In the genomic region with DNA sequence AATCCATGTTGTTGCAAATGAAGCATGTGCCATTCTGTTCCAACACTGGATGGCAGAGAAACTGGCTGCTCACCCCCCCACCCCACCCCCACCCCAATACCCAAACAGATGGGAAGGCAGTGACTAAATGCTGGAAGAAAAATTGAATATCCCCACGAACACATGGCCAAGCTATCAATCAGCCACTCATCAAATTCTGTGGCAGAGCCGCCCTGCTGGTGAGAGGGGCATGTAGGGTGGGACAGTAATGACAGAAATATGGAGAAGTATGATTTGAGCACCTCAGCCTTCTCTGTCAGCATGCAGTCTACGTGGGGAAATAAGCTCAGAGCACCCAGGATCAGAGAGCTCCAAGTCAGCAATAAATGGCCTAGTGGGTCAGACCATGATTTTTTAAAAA, we compare ENCODE assay signal across 20 cellular contexts. TPM values are rescaled to one million over a fixed set of nuclear protein-coding genes. Genes with fewer than 3 reads are reported as not detected.
DNase-seq lines count a peak whose midpoint lies in the region; ATAC-seq, FAIRE-seq and TF ChIP-seq lines count a peak whose summit lies in the region.
"Had no signal": no experiment of that assay in that cellular context is flagged by ENCODE, and none has a peak within 500 bp of the region (broad histone marks: within the 10 kb centered on the region; RNA-seq: fewer than 3 reads in every experiment).

No MANE protein-coding gene starts in this region.

- H3K9ac ChIP-seq in H1 (replicated peaks in 1 of 4; ENCODE audit: extremely low read depth in 1 of 4, low read depth in 3 of 4, low read length in 3 of 4) (no peak overlapping the region), colonic mucosa (ENCODE audit: low read depth in 2 of 2, low read length in 2 of 2) (no peak overlapping the region)
- H3K9ac ChIP-seq: GM23248, KMS-11 had no signal

- TF ChIP-seq POLR2A in H1 (IDR thresholded peaks at IDR 0.05; ENCODE audit: control extremely low read depth in 1 of 2, low read depth in 2 of 2, low read length in 2 of 2) (no peak), uterus (IDR thresholded peaks at IDR 0.05) (no peak)

- no peak overlapping the region for H3K27ac ChIP-seq in H1 (ENCODE audit: low read depth, low read length)
- H3K27ac ChIP-seq in uterus = peak overlapping the region; percentile 12 to 59
- H3K27ac ChIP-seq in lower lobe of right lung = no peak overlapping the region
- no peak overlapping the region for H3K27ac ChIP-seq in colonic mucosa
- H3K27ac ChIP-seq: GM23248, KMS-11, Peyer's patch had no signal

- H3K14ac ChIP-seq in H1 (ENCODE audit: insufficient read length) = no peak overlapping the region

- CTCF ChIA-PET in HEK293T (lab: Yijun Ruan, JAX) = interaction anchor here (0.6 to 1.0 kb wide), 4 partner anchors 18 to 186 kb away, joined by 3 read pairs; no protein-coding TSS in a partner anchor
- CTCF ChIA-PET in H1 (lab: Charles Lee; ENCODE audit: partially characterized antibody) = interaction anchor here (0.7 to 3.7 kb wide), 15 partner anchors 11 to 355 kb away, joined by 3 to 22 read pairs (median 5); no protein-coding TSS in a partner anchor
- CTCF ChIA-PET in activated CD4-positive, alpha-beta memory T cell treated with anti-CD3 and anti-CD28 coated beads, Interleukin-2, amount 10 ng/mL, durations not matched to agents 7 days and 5 days (lab: Charles Lee) = interaction anchor here (0.7 kb wide), 1 partner anchor 1332 kb away, joined by 4 read pairs; no protein-coding TSS in a partner anchor

- no peak overlapping the region for H2BK20ac ChIP-seq in H1 (ENCODE audit: low read length)

- H3K36me3 ChIP-seq in H1 (ENCODE audit: control insufficient read depth in 2 of 4, insufficient read depth in 4 of 4, low read length in 3 of 4) = no peaks in the 10 kb centered on the region
- H3K36me3 ChIP-seq in uterus = no peaks in the 10 kb centered on the region
- H3K36me3 ChIP-seq in lower lobe of right lung = no peaks in the 10 kb centered on the region
- H3K36me3 ChIP-seq in colonic mucosa = no peaks in the 10 kb centered on the region
- H3K36me3 ChIP-seq: Peyer's patch had no signal

- H4K5ac ChIP-seq in H1 (ENCODE audit: insufficient read length, low read depth, low read length) = no peak overlapping the region

- no peak overlapping the region for H2AFZ ChIP-seq in H1 (ENCODE audit: low read length)
- H2AFZ ChIP-seq: GM23248 had no signal

- TF ChIP-seq CTCF in H1 (IDR thresholded peaks at IDR 0.05; ENCODE audit: control extremely low read depth in 1 of 3, insufficient read depth in 1 of 3, low read depth in 1 of 3, low read length in 3 of 3) = peak in 2 of 3 experiments; percentile 13; a peak in 2 of 4 replicates
- TF ChIP-seq CTCF in uterus (IDR thresholded peaks at IDR 0.05) = no peak
- TF ChIP-seq CTCF in lower lobe of right lung (IDR thresholded peaks at IDR 0.05) = no peak
- no peak for TF ChIP-seq CTCF in colonic mucosa (IDR thresholded peaks at IDR 0.05)

- no peak overlapping the region for H2BK15ac ChIP-seq in H1 (ENCODE audit: low read length)

- no peak for FAIRE-seq in H1 (lab: Jason Lieb, UNC)
- FAIRE-seq: GM12891 had no signal

- no peaks in the 10 kb centered on the region for H3K79me2 ChIP-seq in H1 (ENCODE audit: control insufficient read depth in 1 of 2, insufficient read depth in 2 of 2, low read length in 2 of 2)

- H3K4me1 ChIP-seq in H1 (replicated peaks in 1 of 4; ENCODE audit: control insufficient read depth in 3 of 4, insufficient read depth in 4 of 4, low read length in 3 of 4) (peaks cover 0 to 10% (median 7%) of the 10 kb centered on the region in 4 experiments; a peak in 4 of 7 replicates), uterus (no peaks in the 10 kb centered on the region), lower lobe of right lung (peaks cover 7% of the 10 kb centered on the region), colonic mucosa (no peaks in the 10 kb centered on the region)

- H3K36me3 Mint-ChIP-seq in activated CD4-positive, alpha-beta memory T cell treated with anti-CD3 and anti-CD28 coated beads, Interleukin-2, amount 10 ng/mL, durations not matched to agents 7 days and 5 days (ENCODE audit: low read depth) = no peaks in the 10 kb centered on the region

- peaks cover 9% of the 10 kb centered on the region; the same call in 1 of the 2 replicates for H3K23me2 ChIP-seq in H1 (ENCODE audit: low read depth, low read length)

- H4K20me1 ChIP-seq in H1 (replicated peaks in 1 of 2; ENCODE audit: control insufficient read depth in 1 of 2, insufficient read depth in 2 of 2, low read length in 2 of 2) = peaks cover 0 to 2% of the 10 kb centered on the region in 2 experiments

- H3K4me1 Mint-ChIP-seq in activated CD4-positive, alpha-beta memory T cell treated with anti-CD3 and anti-CD28 coated beads, Interleukin-2, amount 10 ng/mL, durations not matched to agents 7 days and 5 days = peaks cover 2% of the 10 kb centered on the region

- no peak overlapping the region for H2BK120ac ChIP-seq in H1 (replicated peaks; ENCODE audit: low read depth, low read length)

- TF ChIP-seq EP300 in H1 (IDR thresholded peaks at IDR 0.05; ENCODE audit: borderline replicate concordance in 1 of 2, low read depth in 2 of 2, low read length in 2 of 2) = no peak

- no peak overlapping the region for H3K4me2 ChIP-seq in H1 (ENCODE audit: insufficient read depth in 1 of 2, low read depth in 2 of 2, low read length in 2 of 2)
- H3K4me2 ChIP-seq: KMS-11 had no signal

- DNase-seq in HEK293T (ENCODE audit: extremely low spot score) (no peak), NCI-H446 treated with DMSO at 0.1 percent for 48 hours (lab: John Stamatoyannopoulos, UW) (peak; percentile 75), H1 (ENCODE audit: low read depth in 1 of 2, low spot score in 2 of 2) (no peak), uterus (no peak), lower lobe of right lung (no peak), colonic mucosa (no peak)
- no peak for DNase-seq in activated CD4-positive, alpha-beta memory T cell treated with anti-CD3 and anti-CD28 coated beads, Interleukin-2, amount 10 ng/mL, durations not matched to agents 7 days and 5 days
- DNase-seq: CD8-positive, alpha-beta memory T cell; DMS53; GM23248; MM.1S; NCI-H1105 treated with DMSO at 0.1 percent for 48 hours; NCI-H1930; Peyer's patch; SHP77 treated with DMSO at 0.1 percent for 48 hours had no signal

- H3K9me3 ChIP-seq in H1 (ENCODE audit: insufficient read depth in 2 of 2, low read depth in 1 of 2, low read length in 1 of 2) (no peaks in the 10 kb centered on the region), uterus (no peaks in the 10 kb centered on the region), lower lobe of right lung (no peaks in the 10 kb centered on the region), colonic mucosa (no peaks in the 10 kb centered on the region)
- H3K9me3 ChIP-seq: Peyer's patch had no signal

- H2BK5ac ChIP-seq in H1 (ENCODE audit: low read depth, low read length) = no peak overlapping the region

- H3K4ac ChIP-seq in H1 (replicated peaks; ENCODE audit: insufficient read length, low read depth, low read length) = no peak overlapping the region

- H4K91ac ChIP-seq in H1 (replicated peaks; ENCODE audit: insufficient read length, low read length) = no peak overlapping the region

- H3K18ac ChIP-seq in H1 (ENCODE audit: extremely low read depth, low read length) = no peak overlapping the region

- H3K4me3 Mint-ChIP-seq in activated CD4-positive, alpha-beta memory T cell treated with anti-CD3 and anti-CD28 coated beads, Interleukin-2, amount 10 ng/mL, durations not matched to agents 7 days and 5 days = no peak overlapping the region
- H3K4me3 Mint-ChIP-seq: CD8-positive, alpha-beta memory T cell had no signal

- H4K8ac ChIP-seq in H1 (ENCODE audit: extremely low read depth, insufficient read depth, low read length) = no peak overlapping the region

- intact Hi-C loops in uterus (cut with DNase I; ENCODE audit: low total_unique reads) (no loop called here), lower lobe of right lung (cut with DNase I) (no loop called here), colonic mucosa (cut with DNase I) (no loop called here)

- no peak for TF ChIP-seq RAD21 in H1 (IDR thresholded peaks at IDR 0.05 in 1 of 2, conservative IDR thresholded peaks at IDR 0.05 in 1 of 2; ENCODE audit: low read depth in 2 of 2, low read length in 2 of 2)

- no peak for ATAC-seq in lower lobe of right lung

- H3K23ac ChIP-seq in H1 (ENCODE audit: insufficient read length) = no peak overlapping the region

- 67% methylated on average over 3 of the region's 3 CpGs; no CpG with 5 or more reads in 1 of the 2 experiments for WGBS in H1 (ENCODE audit: extremely low coverage in 1 of 2, insufficient coverage in 1 of 2, insufficient read length in 1 of 2, insufficient replicate concordance in 2 of 2, low coverage in 1 of 2, low lambda C conversion rate in 2 of 2, missing lambda C conversion rate in 1 of 2), 2 experiments

- no peak overlapping the region for H2AK5ac ChIP-seq in H1 (ENCODE audit: low read depth, low read length)

- H3K27me3 ChIP-seq in H1 (replicated peaks in 1 of 4; ENCODE audit: control insufficient read depth in 3 of 4, extremely low read depth in 1 of 4, insufficient read depth in 3 of 4, low read length in 3 of 4) (no peaks in the 10 kb centered on the region; a peak in 1 of 7 replicates), uterus (no peaks in the 10 kb centered on the region), lower lobe of right lung (ENCODE audit: low read depth) (no peaks in the 10 kb centered on the region), colonic mucosa (no peaks in the 10 kb centered on the region)
- H3K27me3 ChIP-seq: Peyer's patch had no signal

- H3K27ac Mint-ChIP-seq in activated CD4-positive, alpha-beta memory T cell treated with anti-CD3 and anti-CD28 coated beads, Interleukin-2, amount 10 ng/mL, durations not matched to agents 7 days and 5 days = no peak overlapping the region

- no peaks in the 10 kb centered on the region for H3K9me3 Mint-ChIP-seq in activated CD4-positive, alpha-beta memory T cell treated with anti-CD3 and anti-CD28 coated beads, Interleukin-2, amount 10 ng/mL, durations not matched to agents 7 days and 5 days
- H3K9me3 Mint-ChIP-seq: CD8-positive, alpha-beta memory T cell had no signal

- POLR2A ChIA-PET in HEK293T (lab: Yijun Ruan, JAX) (no interaction called here), H1 (lab: Charles Lee; ENCODE audit: partially characterized antibody) (interaction anchor here (1.3 to 1.7 kb wide), 2 partner anchors 9 kb away, joined by 4 to 7 read pairs; no protein-coding TSS in a partner anchor)
- POLR2A ChIA-PET in activated CD4-positive, alpha-beta memory T cell treated with anti-CD3 and anti-CD28 coated beads, Interleukin-2, amount 10 ng/mL, durations not matched to agents 7 days and 5 days (lab: Charles Lee) = no interaction called here

- H3K4me3 ChIP-seq in H1 (ENCODE audit: extremely low read depth in 1 of 4, insufficient read depth in 2 of 4, low read depth in 3 of 4, low read length in 4 of 4) (no peak overlapping the region), uterus (no peak overlapping the region), lower lobe of right lung (no peak overlapping the region), colonic mucosa (no peak overlapping the region)
- H3K4me3 ChIP-seq: GM23248, Peyer's patch had no signal

- no peak overlapping the region for H3K56ac ChIP-seq in H1 (replicated peaks; ENCODE audit: insufficient read length, low read depth, low read length)

- no peaks in the 10 kb centered on the region for H3K27me3 Mint-ChIP-seq in activated CD4-positive, alpha-beta memory T cell treated with anti-CD3 and anti-CD28 coated beads, Interleukin-2, amount 10 ng/mL, durations not matched to agents 7 days and 5 days
- H3K27me3 Mint-ChIP-seq: CD8-positive, alpha-beta memory T cell had no signal

- peaks cover 4% of the 10 kb centered on the region; the same call in 1 of the 2 replicates for H3K79me1 ChIP-seq in H1 (ENCODE audit: low read depth, low read length)

- no peak overlapping the region for H2BK12ac ChIP-seq in H1 (ENCODE audit: low read depth, low read length)

RNA-seq across cellular contexts. Expression of a gene that starts 34.1 kb away (rescaled TPM):
- 0.78 and 1.1 TPM in 2 replicates for total RNA-seq in H1 (2021; fragmentation: NEBNext Ultra II Directional; extraction: Animal tissue kit (Norgen Biotek cat#: 25700))
- 2.8 and 4.0 TPM in 2 replicates for polyA plus RNA-seq in H1 (2011; rRNA removed)
- 1.6 TPM for polyA plus RNA-seq in H1 (2011; cell fraction: cytosol; rRNA removed)
- 2.0 TPM for polyA plus RNA-seq in H1 (2011; cell fraction: nucleus; rRNA removed)
- 1.4 to 3.3 TPM (median 2.5 TPM) in 4 replicates for polyA plus RNA-seq in H1 (2012, experiment 1 of 2)
- 2.1 TPM for polyA plus RNA-seq in H1 (2012, experiment 2 of 2)
- polyA plus RNA-seq in H1 (2013, experiment 1 of 2) = 1.8 TPM
- polyA plus RNA-seq in H1 (2013, experiment 2 of 2) = 2.0 TPM
- 1.0 and 2.9 TPM in 2 replicates for polyA minus RNA-seq in H1 (2011; rRNA and poly(A)+ RNA removed)
- not detected for polyA minus RNA-seq in H1 (2011; cell fraction: cytosol; rRNA and poly(A)+ RNA removed)
- 0.50 TPM for polyA minus RNA-seq in H1 (2011; cell fraction: nucleus; rRNA and poly(A)+ RNA removed)
- total RNA-seq in uterus (not detected), lower lobe of right lung (not detected), colonic mucosa (not detected)
- total RNA-seq in activated CD4-positive, alpha-beta memory T cell treated with anti-CD3 and anti-CD28 coated beads, Interleukin-2, amount 10 ng/mL, durations not matched to agents 7 days and 5 days = not detected
- total RNA-seq: CD8-positive, alpha-beta memory T cell; GM23248; Peyer's patch; T-helper 2 cell treated with Interferon-gamma antibody and Interleukin-4, amounts not matched to agents 100 ng/mL and 5 ng/mL, for 36 hours had no signal
- polyA plus RNA-seq: AG04450; BJ; CD8-positive, alpha-beta memory T cell; GM23248 had no signal

RNA-seq across cellular contexts. Expression of a gene that starts 52.5 kb away (rescaled TPM):
- total RNA-seq in H1 (2021; fragmentation: NEBNext Ultra II Directional; extraction: Animal tissue kit (Norgen Biotek cat#: 25700)) = 0.13 and 0.19 TPM in 2 replicates
- 0.23 and 0.28 TPM in 2 replicates for polyA plus RNA-seq in H1 (2011; rRNA removed)
- 0.09 TPM for polyA plus RNA-seq in H1 (2011; cell fraction: cytosol; rRNA removed)
- polyA plus RNA-seq in H1 (2011; cell fraction: nucleus; rRNA removed) = 0.17 TPM
- polyA plus RNA-seq in H1 (2012, experiment 1 of 2) = 0.17 to 0.28 TPM (median 0.20 TPM) in 4 replicates
- 0.34 TPM for polyA plus RNA-seq in H1 (2012, experiment 2 of 2)
- polyA plus RNA-seq in H1 (2013, experiment 1 of 2) = 0.32 TPM
- polyA plus RNA-seq in H1 (2013, experiment 2 of 2) = 0.28 TPM
- 0.16 and 0.20 TPM in 2 replicates for polyA minus RNA-seq in H1 (2011; rRNA and poly(A)+ RNA removed)
- not detected for polyA minus RNA-seq in H1 (2011; cell fraction: cytosol; rRNA and poly(A)+ RNA removed)
- polyA minus RNA-seq in H1 (2011; cell fraction: nucleus; rRNA and poly(A)+ RNA removed) = 0.10 TPM
- total RNA-seq in uterus (100 to 1,000 TPM in 1 of 4 donors, 10 to 100 TPM in 2, 1 to 10 TPM in 1; 6.2 to 117 (median 56.6) TPM), lower lobe of right lung (47.5 TPM), colonic mucosa (1 to 10 TPM; 2.4 to 9.3 TPM)
- not detected for total RNA-seq in activated CD4-positive, alpha-beta memory T cell treated with anti-CD3 and anti-CD28 coated beads, Interleukin-2, amount 10 ng/mL, durations not matched to agents 7 days and 5 days
- total RNA-seq: CD8-positive, alpha-beta memory T cell; T-helper 2 cell treated with Interferon-gamma antibody and Interleukin-4, amounts not matched to agents 100 ng/mL and 5 ng/mL, for 36 hours had no signal
- polyA plus RNA-seq: CD8-positive, alpha-beta memory T cell had no signal

Comparison
In these comparisons a context has a peak if more than half of its experiments do, and no peak if none do; other contexts are left out.
1. H3K27ac ChIP-seq: peak in uterus (2 of 2); none in H1 (single experiment), lower lobe of right lung (single experiment) and colonic mucosa (single experiment).
2. CTCF ChIP-seq: peak in H1 (2 of 3); none in uterus (0 of 4), lower lobe of right lung (single experiment) and colonic mucosa (single experiment).